ENCODE assay signal across 19 cellular contexts in the genomic region with DNA sequence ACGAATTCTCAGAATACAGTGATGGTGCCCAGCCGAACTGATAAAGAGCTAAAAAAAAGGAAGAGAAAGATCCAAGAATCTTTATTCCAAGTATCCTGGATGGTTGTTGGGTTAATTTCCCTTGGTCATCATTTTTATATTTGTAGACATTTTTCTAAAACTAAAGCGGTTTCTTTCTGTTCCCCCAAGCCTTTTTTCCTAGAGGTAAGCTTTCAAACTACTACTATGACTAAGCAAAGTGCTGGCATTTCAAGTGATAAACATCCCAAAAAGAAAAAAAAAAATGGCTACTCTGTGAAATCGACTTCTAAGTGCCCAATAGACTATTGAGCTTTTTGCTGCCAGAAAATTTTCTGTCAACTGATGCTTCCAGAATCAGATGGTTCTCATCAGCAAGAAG.
A peak's percentile ranks its signal among the peaks of the same experiment; 100 is the strongest.
DNase-seq lines count a peak whose midpoint lies in the region; ATAC-seq, FAIRE-seq and TF ChIP-seq lines count a peak whose summit lies in the region.
"Had no signal": no experiment of that assay in that cellular context is flagged by ENCODE, and none has a peak within 500 bp of the region (broad histone marks: within the 10 kb centered on the region; RNA-seq: fewer than 3 reads in every experiment).

No MANE protein-coding gene starts in this region.

- H3K36me3 ChIP-seq in HepG2 (replicated peaks in 1 of 2; ENCODE audit: control insufficient read depth in 1 of 2, insufficient read depth in 2 of 2, low read length in 2 of 2) (no peaks in the 10 kb centered on the region), right lobe of liver (no peaks in the 10 kb centered on the region), SJSA1 (no peaks in the 10 kb centered on the region)
- H3K36me3 ChIP-seq: BLaER1 had no signal

- H2AFZ ChIP-seq in HepG2 (ENCODE audit: low read length) = no peak overlapping the region

- TF ChIP-seq POLR2A in HepG2 (IDR thresholded peaks at IDR 0.05; ENCODE audit: insufficient read depth in 1 of 2, low read depth in 2 of 2, low read length in 2 of 2) (no peak), right lobe of liver (IDR thresholded peaks at IDR 0.05) (no peak)

- intact Hi-C loops in HepG2 (cut with micrococcal nuclease; ENCODE audit: unreplicated experiment) (no loop called here), right lobe of liver (cut with DNase I) (no loop called here)

- H3K79me2 ChIP-seq in HepG2 (ENCODE audit: insufficient read depth, low read length) = no peaks in the 10 kb centered on the region

- TF ChIP-seq EP300 in HepG2 (IDR thresholded peaks at IDR 0.05; ENCODE audit: low read depth in 2 of 2, low read length in 2 of 2) = no peak
- TF ChIP-seq EP300 in HepG2 (CRISPR knock-in tag; IDR thresholded peaks at IDR 0.05; ENCODE audit: borderline replicate concordance) = no peak

- BruUV-seq in HepG2 (replicated peaks; lab: Mats Ljungman, UMichigan) = no TSS peak

- no peak for TF ChIP-seq RAD21 in HepG2 (CRISPR knock-in tag; IDR thresholded peaks at IDR 0.05)

- H3K4me2 ChIP-seq in HepG2 (ENCODE audit: low read depth, low read length) = no peak overlapping the region
- H3K4me2 ChIP-seq: BLaER1 had no signal

- no peaks in the 10 kb centered on the region for H4K20me1 ChIP-seq in HepG2 (ENCODE audit: insufficient read depth, low read length)
- H4K20me1 ChIP-seq: BLaER1 had no signal

- DNase-seq in HepG2 (ENCODE audit: low spot score) (no peak), right lobe of liver (no peak), SJSA1 (ENCODE audit: low read depth in 1 of 2, low spot score in 2 of 2) (no peak), fibroblast of mammary gland (ENCODE audit: low read depth) (peak; percentile 16), cerebellar nuclear complex (lab: John Stamatoyannopoulos, UW) (no peak)
- DNase-seq in activated CD8-positive, alpha-beta memory T cell treated with anti-CD3 and anti-CD28 coated beads, Interleukin-2, amount 50 U/mL, for 4 hours = no peak
- DNase-seq: CD4-positive, alpha-beta memory T cell; DMS153; DMS79; GDM1; HCEC 1CT had no signal

- CTCF ChIA-PET in HepG2 (lab: Yijun Ruan, JAX; ENCODE audit: low intra/inter-chr PET ratio, low total read pairs) = no interaction called here

- H3K27ac ChIP-seq in HepG2 (ENCODE audit: extremely low read length, insufficient read depth, low read length) (no peak overlapping the region), right lobe of liver (no peak overlapping the region), SJSA1 (0 out of 2 replicates have a peak overlapping the region, but pooled peaks have one; percentile 10)
- H3K27ac ChIP-seq: 22Rv1, BLaER1, HL-60 had no signal

- in situ Hi-C loops in HepG2 (cut with HindIII; ENCODE audit: extremely low pct_ligation_motif_present, low pct_unique_long_range_greater_than_20kb) = no loop called here

- no peaks in the 10 kb centered on the region for H3K4me1 ChIP-seq in HepG2 (ENCODE audit: insufficient read depth, low read length)
- no peaks in the 10 kb centered on the region for H3K4me1 ChIP-seq in right lobe of liver
- H3K4me1 ChIP-seq in SJSA1 (replicated peaks) = peaks cover 21% of the 10 kb centered on the region
- H3K4me1 ChIP-seq: BLaER1 had no signal

- H3K9ac ChIP-seq in HepG2 (ENCODE audit: insufficient read depth, low read depth, low read length) = no peak overlapping the region
- H3K9ac ChIP-seq: BLaER1 had no signal

- H3K4me3 ChIP-seq in HepG2 (replicated peaks in 1 of 3; ENCODE audit: insufficient read depth in 1 of 3, low read depth in 2 of 3, low read length in 3 of 3) = no peak overlapping the region
- no peak overlapping the region for H3K4me3 ChIP-seq in right lobe of liver
- no peak overlapping the region for H3K4me3 ChIP-seq in SJSA1
- H3K4me3 ChIP-seq in fibroblast of mammary gland (ENCODE audit: control insufficient read depth, low read depth, low read length) = no peak overlapping the region
- H3K4me3 ChIP-seq: BLaER1 had no signal

- POLR2A ChIA-PET in HepG2 (lab: Yijun Ruan, JAX) = no interaction called here

- no peak for ATAC-seq in HepG2
- no peak for ATAC-seq in right lobe of liver
- ATAC-seq in GM21737 (IDR thresholded peaks at IDR 0.05; ENCODE audit: unreplicated experiment) = no peak
- ATAC-seq in esophagus mucosa = no peak

- H3K9me3 ChIP-seq in HepG2 (ENCODE audit: low read length) (no peaks in the 10 kb centered on the region), right lobe of liver (no peaks in the 10 kb centered on the region), SJSA1 (replicated peaks) (no peaks in the 10 kb centered on the region)
- H3K9me3 ChIP-seq: BLaER1 had no signal

- no peaks in the 10 kb centered on the region for H3K27me3 ChIP-seq in HepG2 (ENCODE audit: control insufficient read depth in 1 of 2, insufficient read depth in 2 of 2, low read length in 2 of 2)
- no peaks in the 10 kb centered on the region for H3K27me3 ChIP-seq in right lobe of liver
- no peaks in the 10 kb centered on the region for H3K27me3 ChIP-seq in SJSA1 (replicated peaks)
- H3K27me3 ChIP-seq: BLaER1 had no signal

- 5% methylated on average over 4 of the region's 4 CpGs for WGBS in HepG2 (ENCODE audit: low lambda C conversion rate)
- WGBS in right lobe of liver (ENCODE audit: insufficient coverage, low coverage, low lambda C conversion rate, missing lambda C conversion rate) = 62% methylated on average over 4 of the region's 4 CpGs

- FAIRE-seq in HepG2 (lab: Jason Lieb, UNC) = no peak
- FAIRE-seq: GM12892, GM18507, H1 had no signal

- no peak for TF ChIP-seq CTCF in HepG2 (CRISPR knock-in tag; IDR thresholded peaks at IDR 0.05)
- TF ChIP-seq CTCF in right lobe of liver (IDR thresholded peaks at IDR 0.05) = no peak
- TF ChIP-seq CTCF in fibroblast of mammary gland (conservative IDR thresholded peaks at IDR 0.05; ENCODE audit: control insufficient read depth, insufficient read depth, low read depth, low read length) = no peak

TF ChIP-seq in HepG2, 621 proteins besides CTCF, POLR2A, EP300 and RAD21:
- 0 out of 2 replicates have a peak, but pooled peaks have one; percentile 36 for TF ChIP-seq MAFF (IDR thresholded peaks at IDR 0.05; ENCODE audit: low read depth, low read length)
- TF ChIP-seq MAFK (conservative IDR thresholded peaks at IDR 0.05 in 1 of 2, IDR thresholded peaks at IDR 0.05 in 1 of 2; ENCODE audit: low read length in 2 of 2) = peak; percentile 5 to 68; a peak in 2 of 4 replicates
- TF ChIP-seq HIVEP1 (CRISPR knock-in tag; IDR thresholded peaks at IDR 0.05) = no peak
